In the genomic region with DNA sequence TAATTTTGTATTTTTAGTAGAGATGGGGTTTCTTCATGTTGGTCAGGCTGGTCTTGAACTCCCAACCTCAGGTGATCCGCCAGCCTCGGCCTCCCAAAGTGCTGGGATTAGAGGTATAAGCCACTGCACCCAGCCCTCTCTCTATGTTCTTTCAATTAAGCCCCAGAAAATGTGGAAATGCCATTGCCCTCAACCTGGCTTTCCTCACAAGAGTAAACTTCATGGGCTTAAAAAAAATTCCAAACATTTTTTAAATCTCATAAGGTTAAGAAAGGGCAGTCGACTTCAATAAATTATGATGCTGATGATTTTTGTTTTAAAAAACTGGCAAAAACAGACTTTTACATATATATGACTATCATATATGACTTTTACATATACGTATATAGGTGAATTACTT, we compare ENCODE assay signal across 14 cellular contexts.
DNase-seq lines count a peak whose midpoint lies in the region; ATAC-seq, FAIRE-seq and TF ChIP-seq lines count a peak whose summit lies in the region.
"Had no signal": no experiment of that assay in that cellular context is flagged by ENCODE, and none has a peak within 500 bp of the region (broad histone marks: within the 10 kb centered on the region; RNA-seq: fewer than 3 reads in every experiment).

No MANE protein-coding gene starts in this region.

- H3K9me3 Mint-ChIP-seq in activated T-helper 17 cell treated with anti-CD3 and anti-CD28 coated beads, Interleukin-2, amount 50 U/mL, for 72 hours = no peaks in the 10 kb centered on the region
- H3K9me3 Mint-ChIP-seq: central memory CD8-positive, alpha-beta T cell; neural progenitor cell had no signal

- H3K4me1 Mint-ChIP-seq in activated T-helper 17 cell treated with anti-CD3 and anti-CD28 coated beads, Interleukin-2, amount 50 U/mL, for 72 hours = peaks cover 11% of the 10 kb centered on the region
- H3K4me1 Mint-ChIP-seq: central memory CD8-positive, alpha-beta T cell had no signal

- H3K27me3 Mint-ChIP-seq in activated T-helper 17 cell treated with anti-CD3 and anti-CD28 coated beads, Interleukin-2, amount 50 U/mL, for 72 hours = peaks cover 17% of the 10 kb centered on the region

- no peak overlapping the region for H3K4me3 Mint-ChIP-seq in activated T-helper 17 cell treated with anti-CD3 and anti-CD28 coated beads, Interleukin-2, amount 50 U/mL, for 72 hours
- H3K4me3 Mint-ChIP-seq: central memory CD8-positive, alpha-beta T cell had no signal

- H3K9ac ChIP-seq in skeletal muscle satellite cell (ENCODE audit: low read depth, low read length) = peak overlapping the region; percentile 77
- H3K9ac ChIP-seq in kidney (ENCODE audit: low read length in 2 of 2) = no peak overlapping the region
- H3K9ac ChIP-seq: neural progenitor cell had no signal

- peak; percentile 52 for DNase-seq in EH (ENCODE audit: low read depth)
- DNase-seq in RPMI7951 (ENCODE audit: low read depth) = peak; percentile 30
- no peak for DNase-seq in esophagus squamous epithelium (lab: John Stamatoyannopoulos, UW)
- DNase-seq in NCI-H524 (lab: John Stamatoyannopoulos, UW) = no peak
- DNase-seq in NCI-H2081 treated with DMSO at 0.1 percent for 48 hours (lab: John Stamatoyannopoulos, UW) = no peak
- DNase-seq in kidney = no peak
- DNase-seq: AML-193, DMS153, NCI-H2029 treated with DMSO at 0.1 percent for 48 hours had no signal

- H3K27ac ChIP-seq in esophagus squamous epithelium = peak overlapping the region in 3 of 4 donors; percentile 77 to 86 (median 85)
- H3K27ac ChIP-seq in kidney (ENCODE audit: low read depth in 2 of 2, low read length in 2 of 2) = no peak overlapping the region
- H3K27ac ChIP-seq: neural progenitor cell had no signal

- no peaks in the 10 kb centered on the region for H3K36me3 ChIP-seq in esophagus squamous epithelium
- H3K36me3 ChIP-seq in skeletal muscle satellite cell (ENCODE audit: insufficient read depth, low read length) = no peaks in the 10 kb centered on the region
- H3K36me3 ChIP-seq in kidney (ENCODE audit: control insufficient read depth in 1 of 2, insufficient read depth in 2 of 2, low read length in 2 of 2) = no peaks in the 10 kb centered on the region
- H3K36me3 ChIP-seq: neural progenitor cell had no signal

- H3K4me3 ChIP-seq in esophagus squamous epithelium = no peak overlapping the region
- H3K4me3 ChIP-seq in skeletal muscle satellite cell (ENCODE audit: low read length) = no peak overlapping the region
- H3K4me3 ChIP-seq in kidney (ENCODE audit: low read length in 2 of 2) = no peak overlapping the region
- H3K4me3 ChIP-seq: neural progenitor cell had no signal

- H3K9me3 ChIP-seq in esophagus squamous epithelium = no peaks in the 10 kb centered on the region
- no peaks in the 10 kb centered on the region for H3K9me3 ChIP-seq in skeletal muscle satellite cell (replicated peaks; ENCODE audit: low read length)
- no peaks in the 10 kb centered on the region for H3K9me3 ChIP-seq in kidney (ENCODE audit: control insufficient read depth in 1 of 2, low read length in 2 of 2)

- intact Hi-C loops in esophagus squamous epithelium (cut with DNase I) = loop anchor here (5.0 kb wide), 1 partner anchor 209 kb away; the partner anchor contains the start of gene CAV1
- intact Hi-C loops in kidney (cut with DNase I) = no loop called here

- ATAC-seq in activated T-helper 17 cell treated with anti-CD3 and anti-CD28 coated beads, Interleukin-2, amount 50 U/mL, for 72 hours (replicated peaks) = no peak

- H3K4me1 ChIP-seq in esophagus squamous epithelium = peaks cover 13 to 38% (median 19%) of the 10 kb centered on the region in 3 donors
- peaks cover 40% of the 10 kb centered on the region for H3K4me1 ChIP-seq in skeletal muscle satellite cell (ENCODE audit: control insufficient read depth, insufficient read depth, low read length)
- H3K4me1 ChIP-seq in kidney (ENCODE audit: control insufficient read depth in 1 of 2, insufficient read depth in 1 of 2, low read depth in 1 of 2, low read length in 2 of 2) = no peaks in the 10 kb centered on the region

- no peaks in the 10 kb centered on the region for H3K36me3 Mint-ChIP-seq in activated T-helper 17 cell treated with anti-CD3 and anti-CD28 coated beads, Interleukin-2, amount 50 U/mL, for 72 hours (ENCODE audit: low read depth)
- H3K36me3 Mint-ChIP-seq: neural progenitor cell had no signal

- TF ChIP-seq POLR2A in esophagus squamous epithelium (IDR thresholded peaks at IDR 0.05) = no peak

- peak overlapping the region; percentile 6 for H3K4me2 ChIP-seq in skeletal muscle satellite cell (ENCODE audit: low read length)

- no peak for FAIRE-seq in kidney (lab: Jason Lieb, UNC)
- FAIRE-seq: small intestine had no signal

- WGBS in esophagus squamous epithelium, 2 donors = 76 to 78% methylated on average over 4 of the region's 4 CpGs

- no peak overlapping the region for H3K27ac Mint-ChIP-seq in activated T-helper 17 cell treated with anti-CD3 and anti-CD28 coated beads, Interleukin-2, amount 50 U/mL, for 72 hours

- no peak for TF ChIP-seq CTCF in esophagus squamous epithelium (IDR thresholded peaks at IDR 0.05)
- TF ChIP-seq CTCF in kidney (IDR thresholded peaks at IDR 0.05; ENCODE audit: borderline replicate concordance, extremely low read depth, insufficient read depth) = no peak

- H3K27me3 ChIP-seq in esophagus squamous epithelium (no peaks in the 10 kb centered on the region), skeletal muscle satellite cell (ENCODE audit: control insufficient read depth, insufficient read depth, low read length) (no peaks in the 10 kb centered on the region)
- H3K27me3 ChIP-seq: neural progenitor cell had no signal

Comparison
In these comparisons a context has a peak if more than half of its experiments do, and no peak if none do; other contexts are left out.
1. DNase-seq: peak in EH (single experiment) and RPMI7951 (single experiment); none in esophagus squamous epithelium (single experiment), NCI-H524 (0 of 2), NCI-H2081 treated with DMSO at 0.1 percent for 48 hours (single experiment) and kidney (single experiment).
2. H3K27ac ChIP-seq: peak in esophagus squamous epithelium (3 of 4); none in kidney (0 of 2).